8 cellular contexts compared by ENCODE assay signal in the genomic region with DNA sequence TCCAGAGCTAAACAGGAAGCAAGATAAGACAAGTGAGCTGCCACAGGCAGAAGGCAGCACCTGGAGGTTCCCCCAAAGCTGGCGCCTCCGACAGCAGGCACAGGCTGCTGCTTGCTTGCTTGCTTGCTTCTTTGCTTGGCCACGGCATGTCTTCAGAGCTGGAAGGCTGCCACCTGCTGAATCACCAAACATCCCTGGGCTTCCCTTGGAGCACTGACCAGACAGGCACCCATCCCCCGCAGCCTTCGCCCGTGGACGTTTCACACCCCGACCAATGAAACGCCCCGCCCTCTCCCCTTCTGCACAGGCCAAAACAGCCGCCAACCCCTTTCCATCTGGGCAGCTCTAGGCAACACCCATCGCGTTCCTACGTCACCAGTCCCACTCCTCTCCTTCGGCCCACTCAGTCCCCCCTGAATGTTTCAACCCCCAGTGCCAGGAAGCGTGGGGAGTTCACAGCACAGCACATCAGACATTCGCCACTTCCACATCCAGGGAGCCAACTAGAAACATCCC. TPM values are rescaled to one million over a fixed set of nuclear protein-coding genes. Genes with fewer than 3 reads are reported as not detected.
A peak's percentile ranks its signal among the peaks of the same experiment; 100 is the strongest.
DNase-seq lines count a peak whose midpoint lies in the region; ATAC-seq and TF ChIP-seq lines count a peak whose summit lies in the region.

No MANE protein-coding gene starts in this region.

- H3K4me3 ChIP-seq in adrenal gland (peak overlapping the region; percentile 66 to 93 (median 78)), heart right ventricle (peak overlapping the region; percentile 45 to 99 (median 89)), trophoblast cell (ENCODE audit: low read depth, low read length) (peak overlapping the region; percentile 41), uterus (peak overlapping the region; percentile 82 to 93)

- H2BK5ac ChIP-seq in trophoblast cell (ENCODE audit: low read depth, low read length, poor library complexity): no peak overlapping the region

- H3K36me3 ChIP-seq in adrenal gland (replicated peaks in 1 of 2): no peaks in the 10 kb centered on the region
- H3K36me3 ChIP-seq in heart right ventricle: peaks cover 0 to 3% (median 0%) of the 10 kb centered on the region in 9 donors
- H3K36me3 ChIP-seq in trophoblast cell (ENCODE audit: control insufficient read depth in 1 of 2, insufficient read depth in 2 of 2, low read length in 2 of 2): no peaks in the 10 kb centered on the region
- H3K36me3 ChIP-seq in uterus: no peaks in the 10 kb centered on the region

- H3K79me1 ChIP-seq in trophoblast cell (ENCODE audit: low read length): peaks cover 14% of the 10 kb centered on the region

- no peak overlapping the region for H3K4ac ChIP-seq in trophoblast cell (ENCODE audit: low read depth, low read length)

- TF ChIP-seq POLR2A in adrenal gland (IDR thresholded peaks at IDR 0.05) (peak; percentile 31 to 64), uterus (IDR thresholded peaks at IDR 0.05) (peak; percentile 32 to 36)

- H3K9me3 ChIP-seq in adrenal gland (replicated peaks in 1 of 3): no peaks in the 10 kb centered on the region
- no peaks in the 10 kb centered on the region for H3K9me3 ChIP-seq in heart right ventricle
- no peaks in the 10 kb centered on the region for H3K9me3 ChIP-seq in trophoblast cell (ENCODE audit: insufficient read depth, low read depth, low read length)
- H3K9me3 ChIP-seq in uterus: no peaks in the 10 kb centered on the region

- no peak overlapping the region for H2BK12ac ChIP-seq in trophoblast cell (ENCODE audit: low read length)

- intact Hi-C loops in adrenal gland (cut with DNase I): loop anchor here in 1 of 2 donors (10.0 kb wide), 1 partner anchor 337 kb away; no protein-coding TSS in a partner anchor
- intact Hi-C loops in heart right ventricle (cut with DNase I): loop anchor here (5.0 to 10.0 kb wide), 11 partner anchors 45 to 327 kb away; no protein-coding TSS in a partner anchor
- intact Hi-C loops in uterus (cut with DNase I; ENCODE audit: low total_unique reads): no loop called here

- H3K27ac ChIP-seq in adrenal gland (peak overlapping the region; percentile 92 to 99 (median 96)), heart right ventricle (peak overlapping the region; percentile 98 to 100 (median 99)), trophoblast cell (ENCODE audit: low read depth, low read length) (no peak overlapping the region), uterus (peak overlapping the region; percentile 99 to 100)

- H2AFZ ChIP-seq in trophoblast cell (ENCODE audit: insufficient read depth, low read length, poor library complexity): peak overlapping the region; percentile 8

- H3K27me3 ChIP-seq in adrenal gland (no peaks in the 10 kb centered on the region), heart right ventricle (no peaks in the 10 kb centered on the region), trophoblast cell (ENCODE audit: insufficient read depth, low read length) (no peaks in the 10 kb centered on the region), uterus (no peaks in the 10 kb centered on the region)

- peak; percentile 22 for ATAC-seq in GM21737 (IDR thresholded peaks at IDR 0.05; ENCODE audit: unreplicated experiment)
- ATAC-seq in heart right ventricle: peak; percentile 21 to 78 (median 62)

- H3K4me1 ChIP-seq in adrenal gland (replicated peaks in 1 of 2) (peaks cover 13 to 36% of the 10 kb centered on the region in 2 donors), heart right ventricle (peaks cover 0 to 45% (median 37%) of the 10 kb centered on the region in 9 donors), trophoblast cell (ENCODE audit: control insufficient read depth in 1 of 2, insufficient read depth in 2 of 2, low read length in 2 of 2) (peaks cover 11 to 15% of the 10 kb centered on the region in 2 experiments), uterus (peaks cover 0 to 5% of the 10 kb centered on the region in 2 donors)

- peaks cover 8% of the 10 kb centered on the region for H3K79me2 ChIP-seq in trophoblast cell (ENCODE audit: control insufficient read depth, insufficient read depth, low read length, poor library complexity)

- DNase-seq in ELF-1 (ENCODE audit: low read depth, low spot score) (peak; percentile 69), KG1 (lab: John Stamatoyannopoulos, UW) (peak; percentile 63), SKM-1 treated with dmso at 0.1 percent for 144 hours (lab: John Stamatoyannopoulos, UW; ENCODE audit: unreplicated experiment) (peak; percentile 57), adrenal gland (peak; percentile 98 to 100 (median 99)), heart right ventricle (peak; percentile 94 to 96), trophoblast cell (peak; percentile 47 to 49), uterus (peak; percentile 97 to 99)

- H3K23ac ChIP-seq in trophoblast cell (ENCODE audit: low read length): no peak overlapping the region

- peak in 1 of 6 experiments; percentile 16 for TF ChIP-seq CTCF in adrenal gland (IDR thresholded peaks at IDR 0.05)
- TF ChIP-seq CTCF in heart right ventricle (IDR thresholded peaks at IDR 0.05): peak in 3 of 9 donors; percentile 19 to 43 (median 37)
- TF ChIP-seq CTCF in uterus (IDR thresholded peaks at IDR 0.05): peak in 1 of 4 experiments; percentile 6

- H3K9ac ChIP-seq in trophoblast cell (ENCODE audit: low read length): no peak overlapping the region

- no peak overlapping the region for H3K18ac ChIP-seq in trophoblast cell (ENCODE audit: low read length)

- H3K14ac ChIP-seq in trophoblast cell (ENCODE audit: low read length): no peak overlapping the region

- no peak overlapping the region for H2BK120ac ChIP-seq in trophoblast cell (ENCODE audit: insufficient read depth, low read length, poor library complexity)

- H4K12ac ChIP-seq in trophoblast cell (ENCODE audit: low read depth, low read length): no peak overlapping the region

- WGBS in adrenal gland, 4 donors: 0 to 1% (median 0%) methylated on average over 9 to 17 of the region's 17 CpGs
- 0% methylated on average over 17 of the region's 17 CpGs for WGBS in heart right ventricle, 2 donors
- no CpG with 5 or more reads among the region's 17 CpGs for WGBS in trophoblast cell (ENCODE audit: extremely low coverage, insufficient coverage, insufficient read length)

- H4K91ac ChIP-seq in trophoblast cell (ENCODE audit: low read depth, low read length): no peak overlapping the region

- no peak overlapping the region for H4K8ac ChIP-seq in trophoblast cell (ENCODE audit: low read depth, low read length)

- peak overlapping the region; percentile 93 for H3K4me2 ChIP-seq in trophoblast cell (ENCODE audit: low read length)

- H2AK5ac ChIP-seq in trophoblast cell (ENCODE audit: low read length): no peak overlapping the region

RNA-seq across cellular contexts. Expression of gene SGMS1, which starts 1.7 kb away (rescaled TPM):
- total RNA-seq in adrenal gland (100 to 1,000 TPM in 2 of 8 donors, 10 to 100 TPM in 6; 49.0 to 152 (median 62.2) TPM), heart right ventricle (10 to 100 TPM; 14.2 to 24.3 (median 19.3) TPM), uterus (100 to 1,000 TPM in 1 of 4 donors, 10 to 100 TPM in 3; 38.0 to 102 (median 57.7) TPM)
- polyA plus RNA-seq in adrenal gland (10 to 100 TPM in 1 of 3 donors, 1 to 10 TPM in 2; 9.1 to 67.4 (median 9.6) TPM), heart right ventricle (10 to 100 TPM in 1 of 2 donors, 1 to 10 TPM in 1; 7.3 to 13.1 TPM)
- polyA plus RNA-seq in trophoblast cell (2013): 12.3 and 14.2 TPM in 2 replicates

Comparison
In these comparisons a context has a peak if more than half of its experiments do, and no peak if none do; other contexts are left out.
1. DNase-seq: peak in every context shown above with its lines; median percentile 99 in adrenal gland; 98 in uterus; 95 in heart right ventricle; 69 in ELF-1; 63 in KG1; 57 in SKM-1 treated with dmso at 0.1 percent for 144 hours; 48 in trophoblast cell.